In genomic region chr12:31929140-31929526, GRCh38 we compare ENCODE assay signal across 1 cellular context.
TF ChIP-seq lines count a peak whose summit lies in the region.

No MANE protein-coding gene starts in this region.

TF ChIP-seq in SK-N-SH, 30 proteins besides CTCF, POLR2A, EP300 and RAD21 (continued from another document):
- TF ChIP-seq SIN3A (IDR thresholded peaks at IDR 0.05; ENCODE audit: borderline replicate concordance, low read depth, low read length) (no peak), ELF1 (IDR thresholded peaks at IDR 0.05) (no peak), REST (IDR thresholded peaks at IDR 0.05; ENCODE audit: low read depth, low read length) (no peak), SMC3 (IDR thresholded peaks at IDR 0.05; ENCODE audit: low read depth, low read length) (no peak), RXRA (IDR thresholded peaks at IDR 0.05; ENCODE audit: borderline replicate concordance, low read depth) (no peak), NFIC (IDR thresholded peaks at IDR 0.05; ENCODE audit: borderline replicate concordance) (no peak), YY1 (IDR thresholded peaks at IDR 0.05; ENCODE audit: low read depth) (no peak), TEAD4 (IDR thresholded peaks at IDR 0.05; ENCODE audit: borderline replicate concordance, insufficient read depth) (no peak), GABPA (IDR thresholded peaks at IDR 0.05; ENCODE audit: low read depth) (no peak)
